10 cellular contexts compared by ENCODE assay signal in the genomic region with DNA sequence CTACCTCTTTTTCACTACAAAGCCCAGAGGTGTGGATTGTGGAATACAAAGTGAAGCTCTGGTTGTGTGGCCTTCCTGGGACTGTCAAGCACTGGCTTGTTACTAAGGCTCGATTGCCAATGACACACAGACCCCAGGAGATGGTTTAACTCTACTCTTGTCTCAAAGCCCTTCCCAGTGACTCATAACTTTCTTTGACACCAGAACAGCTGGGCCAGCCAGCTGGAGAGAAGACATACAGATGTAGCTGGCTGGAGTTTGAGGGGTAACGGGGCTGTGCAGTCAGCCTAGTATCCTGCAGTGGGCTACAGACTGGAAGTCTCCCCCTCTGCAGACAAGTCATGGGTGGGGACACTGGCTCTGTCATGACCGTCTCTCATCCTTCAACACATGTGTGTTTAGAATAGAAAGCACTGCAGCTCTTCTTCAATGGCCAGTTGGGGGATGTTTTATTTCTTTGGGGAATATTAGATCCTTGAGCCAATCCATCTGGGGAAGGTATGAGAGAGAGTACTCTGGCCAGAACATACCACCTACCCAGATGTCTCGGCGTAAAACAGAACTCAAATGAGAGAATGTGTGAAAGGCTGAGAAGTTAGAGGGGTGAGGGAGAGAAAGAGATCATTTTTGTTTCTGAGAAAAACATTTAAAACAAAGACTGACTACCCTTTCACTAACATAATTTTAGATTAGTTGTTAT. TPM values are rescaled to one million over a fixed set of nuclear protein-coding genes. Genes with fewer than 3 reads are reported as not detected.
DNase-seq lines count a peak whose midpoint lies in the region; ATAC-seq and TF ChIP-seq lines count a peak whose summit lies in the region.
"Had no signal": no experiment of that assay in that cellular context is flagged by ENCODE, and none has a peak within 500 bp of the region (broad histone marks: within the 10 kb centered on the region; RNA-seq: fewer than 3 reads in every experiment).

No MANE protein-coding gene starts in this region.

- H3K4me1 ChIP-seq in left ventricle myocardium inferior (peaks cover 60% of the 10 kb centered on the region), Peyer's patch (peaks cover 0 to 23% (median 0%) of the 10 kb centered on the region in 4 donors)

- no peaks in the 10 kb centered on the region for H3K9me3 ChIP-seq in left ventricle myocardium inferior (replicated peaks)
- no peaks in the 10 kb centered on the region for H3K9me3 ChIP-seq in Peyer's patch

- ATAC-seq in GM21529 (IDR thresholded peaks at IDR 0.05; ENCODE audit: unreplicated experiment) (peak; percentile 57), HG03520 (IDR thresholded peaks at IDR 0.05; ENCODE audit: unreplicated experiment) (peak; percentile 69), GM21381 (IDR thresholded peaks at IDR 0.05; ENCODE audit: unreplicated experiment) (no peak)
- ATAC-seq in activated CD4-positive, CD25-positive, alpha-beta regulatory T cell treated with anti-CD3 and anti-CD28 coated beads, Interleukin-2, amount 50 U/mL, for 24 hours: no peak

- H3K27me3 ChIP-seq in left ventricle myocardium inferior (ENCODE audit: low read depth) (no peaks in the 10 kb centered on the region), Peyer's patch (no peaks in the 10 kb centered on the region)

- no peak for TF ChIP-seq POLR2A in Peyer's patch (IDR thresholded peaks at IDR 0.05)

- H3K4me3 ChIP-seq in left ventricle myocardium inferior (no peak overlapping the region), Peyer's patch (no peak overlapping the region)

- H3K36me3 ChIP-seq in left ventricle myocardium inferior (no peaks in the 10 kb centered on the region), Peyer's patch (no peaks in the 10 kb centered on the region)

- intact Hi-C loops in left ventricle myocardium inferior (cut with micrococcal nuclease): no loop called here

- DNase-seq in ELF-1 (ENCODE audit: low read depth, low spot score) (peak; percentile 50), left ventricle myocardium inferior (peak; percentile 46), GOT3 (lab: John Stamatoyannopoulos, UW) (no peak), Peyer's patch (no peak)
- DNase-seq: NCI-H1048; stimulated activated naive B cell treated with anti-CD40 and anti-IgM and Interleukin-4, amounts not matched to agents 10 μg/mL and 1 μg/mL and 100 μg/mL, for 72 hours had no signal

- TF ChIP-seq CTCF in left ventricle myocardium inferior (IDR thresholded peaks at IDR 0.05; ENCODE audit: borderline replicate concordance) (no peak), Peyer's patch (IDR thresholded peaks at IDR 0.05) (no peak)

- H3K27ac ChIP-seq in left ventricle myocardium inferior (replicated peaks) (peak overlapping the region; percentile 64), Peyer's patch (no peak overlapping the region)

RNA-seq across cellular contexts. Expression of a gene that starts 53.3 kb away (rescaled TPM):
- total RNA-seq in left ventricle myocardium inferior: 6.3 TPM
- 100 to 1,000 TPM in 3 of 4 donors, 10 to 100 TPM in 1; 37.1 to 121 (median 111) TPM for total RNA-seq in Peyer's patch

Comparison
In these comparisons a context has a peak if more than half of its experiments do, and no peak if none do; other contexts are left out.
1. DNase-seq: peak in ELF-1 (single experiment) and left ventricle myocardium inferior (single experiment); none in GOT3 (single experiment) and Peyer's patch (0 of 3).
2. ATAC-seq: peak in GM21529 (single experiment) and HG03520 (single experiment); none in GM21381 (single experiment) and activated CD4-positive, CD25-positive, alpha-beta regulatory T cell treated with anti-CD3 and anti-CD28 coated beads, Interleukin-2, amount 50 U/mL, for 24 hours (0 of 2).